ENCODE assay signal across 15 cellular contexts in the genomic region with DNA sequence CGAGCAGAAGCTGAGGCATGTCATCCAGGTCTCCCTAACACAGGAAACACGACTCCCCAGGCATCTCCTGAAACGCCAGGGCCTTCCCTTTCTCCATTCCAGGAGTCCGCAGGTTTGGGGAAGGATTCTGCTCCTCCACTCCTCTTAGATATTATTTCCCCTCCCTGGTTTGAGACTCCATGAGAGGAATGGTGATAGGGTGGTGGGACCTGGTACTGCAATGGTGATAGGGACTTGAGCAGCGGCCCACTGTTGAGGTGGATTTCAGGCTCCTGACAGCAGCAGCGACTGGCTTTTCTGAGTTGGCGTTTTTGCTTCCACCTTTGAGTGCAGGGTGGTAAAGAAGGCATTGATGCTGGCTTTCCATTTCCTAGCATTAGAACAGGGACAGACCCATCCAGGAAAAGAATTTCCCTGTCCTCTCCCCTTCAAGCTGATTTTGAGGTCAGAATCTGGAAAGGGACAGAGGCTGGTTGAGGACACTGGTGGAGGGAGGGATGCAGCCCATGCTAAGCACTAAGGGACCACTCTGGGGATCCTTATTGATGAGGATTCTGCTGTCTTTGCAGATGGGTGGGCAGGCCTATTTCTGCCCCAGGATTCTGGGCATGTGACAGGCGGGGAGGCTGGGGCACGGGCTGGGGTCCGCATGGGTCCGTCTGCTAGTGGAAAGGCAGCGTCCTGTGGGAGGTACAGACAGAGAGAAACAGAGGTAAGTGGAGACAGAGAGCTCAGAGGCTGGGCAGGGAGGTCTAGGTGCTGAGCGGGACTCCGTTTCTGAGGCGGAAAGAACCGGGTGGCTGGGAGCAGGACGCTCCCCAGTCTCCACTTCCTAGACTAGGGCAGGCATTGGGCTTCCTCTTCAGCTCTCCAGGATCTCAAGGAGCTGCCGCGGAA. TPM values are rescaled to one million over a fixed set of nuclear protein-coding genes. Genes with fewer than 3 reads are reported as not detected.
A peak's percentile ranks its signal among the peaks of the same experiment; 100 is the strongest.
DNase-seq lines count a peak whose midpoint lies in the region; ATAC-seq and TF ChIP-seq lines count a peak whose summit lies in the region.
"Had no signal": no experiment of that assay in that cellular context is flagged by ENCODE, and none has a peak within 500 bp of the region (broad histone marks: within the 10 kb centered on the region; RNA-seq: fewer than 3 reads in every experiment).

No MANE protein-coding gene starts in this region.

- DNase-seq in CD8-positive, alpha-beta T cell, result no peak
- DNase-seq in HFFc6, result no peak
- no peak for DNase-seq in effector memory CD8-positive, alpha-beta T cell
- DNase-seq in stimulated activated CD8-positive, alpha-beta memory T cell treated with anti-CD3 and anti-CD28 coated beads, Interleukin-4, amount 100 ng/mL, for 48 hours, result no peak
- DNase-seq in iPS-NIHi11 (ENCODE audit: low spot score), result no peak
- no peak for DNase-seq in NCI-H1092 treated with DMSO at 0.1 percent for 48 hours (lab: John Stamatoyannopoulos, UW)
- DNase-seq: activated CD8-positive, alpha-beta memory T cell treated with anti-CD3 and anti-CD28 coated beads, Interleukin-2, amount 50 U/mL, for 4 hours; amygdala; NCI-H1092; NCI-H510A; stimulated activated CD4-positive, alpha-beta T cell treated with anti-CD3 and anti-CD28 coated beads, Interleukin-4, amount 100 ng/mL, for 24 hours had no signal

- peaks cover 28% of the 10 kb centered on the region for H3K4me1 Mint-ChIP-seq in CD8-positive, alpha-beta T cell (ENCODE audit: low read depth)
- H3K4me1 Mint-ChIP-seq in HFFc6 (ENCODE audit: low read depth) (peaks cover 13% of the 10 kb centered on the region), nephron (peaks cover 16% of the 10 kb centered on the region)
- peaks cover 11 to 12% of the 10 kb centered on the region in 2 donors for H3K4me1 Mint-ChIP-seq in effector memory CD8-positive, alpha-beta T cell (ENCODE audit: low read depth in 2 of 2)

- ATAC-seq in CD8-positive, alpha-beta T cell, result no peak
- ATAC-seq in effector memory CD8-positive, alpha-beta T cell (replicated peaks), result no peak
- ATAC-seq in HG03159 (IDR thresholded peaks at IDR 0.05; ENCODE audit: unreplicated experiment), result no peak

- H3K27ac Mint-ChIP-seq in CD8-positive, alpha-beta T cell, result no peak overlapping the region
- H3K27ac Mint-ChIP-seq in HFFc6 (no peak overlapping the region), nephron (no peak overlapping the region)
- no peak overlapping the region for H3K27ac Mint-ChIP-seq in effector memory CD8-positive, alpha-beta T cell

- peaks cover 15% of the 10 kb centered on the region for H3K4me1 ChIP-seq in CD8-positive, alpha-beta T cell (ENCODE audit: insufficient read depth, low read length)
- H3K4me1 ChIP-seq: psoas muscle had no signal

- H3K36me3 Mint-ChIP-seq in CD8-positive, alpha-beta T cell, result no peaks in the 10 kb centered on the region
- H3K36me3 Mint-ChIP-seq in HFFc6 (ENCODE audit: low read depth), result peaks cover 5% of the 10 kb centered on the region; the same call in 1 of the 2 replicates
- peaks cover 5% of the 10 kb centered on the region for H3K36me3 Mint-ChIP-seq in effector memory CD8-positive, alpha-beta T cell (ENCODE audit: insufficient read depth)
- H3K36me3 Mint-ChIP-seq in nephron (ENCODE audit: low read depth), result no peaks in the 10 kb centered on the region

- H3K27me3 ChIP-seq in CD8-positive, alpha-beta T cell (ENCODE audit: insufficient read depth, low read length), result peaks cover 29% of the 10 kb centered on the region

- POLR2A ChIA-PET in CD8-positive, alpha-beta T cell (lab: Charles Lee), result no interaction called here

- no peaks in the 10 kb centered on the region for H3K9me3 ChIP-seq in CD8-positive, alpha-beta T cell (ENCODE audit: low read length)
- H3K9me3 ChIP-seq: psoas muscle had no signal

- peak overlapping the region; percentile 71 for H3K4me3 Mint-ChIP-seq in CD8-positive, alpha-beta T cell
- H3K4me3 Mint-ChIP-seq in HFFc6 (no peak overlapping the region; the same call in 1 of the 2 replicates), nephron (peak overlapping the region; percentile 26 to 69 (median 65))
- H3K4me3 Mint-ChIP-seq in effector memory CD8-positive, alpha-beta T cell, result peak overlapping the region; percentile 49 to 60

- H3K36me3 ChIP-seq in CD8-positive, alpha-beta T cell (ENCODE audit: insufficient read depth, low read length), result no peaks in the 10 kb centered on the region

- no peak overlapping the region for H3K27ac ChIP-seq in CD8-positive, alpha-beta T cell (ENCODE audit: low read depth, low read length)
- H3K27ac ChIP-seq: psoas muscle had no signal

- no peak overlapping the region for H3K4me3 ChIP-seq in CD8-positive, alpha-beta T cell (ENCODE audit: low read depth, low read length)

- no peaks in the 10 kb centered on the region for H3K9me3 Mint-ChIP-seq in CD8-positive, alpha-beta T cell
- no peaks in the 10 kb centered on the region for H3K9me3 Mint-ChIP-seq in HFFc6
- H3K9me3 Mint-ChIP-seq in effector memory CD8-positive, alpha-beta T cell, result no peaks in the 10 kb centered on the region
- H3K9me3 Mint-ChIP-seq in nephron, result no peaks in the 10 kb centered on the region

- CTCF ChIA-PET in CD8-positive, alpha-beta T cell (lab: Charles Lee), result no interaction called here

- intact Hi-C loops in CD8-positive, alpha-beta T cell (cut with DNase I, micrococcal nuclease), result no loop called here

- H3K27me3 Mint-ChIP-seq in CD8-positive, alpha-beta T cell (ENCODE audit: low read depth), result peaks cover 52% of the 10 kb centered on the region
- H3K27me3 Mint-ChIP-seq in HFFc6 (ENCODE audit: insufficient read depth) (peaks cover 71% of the 10 kb centered on the region), nephron (ENCODE audit: low read depth) (peaks cover 98% of the 10 kb centered on the region)
- H3K27me3 Mint-ChIP-seq in effector memory CD8-positive, alpha-beta T cell, result peaks cover 58 to 87% of the 10 kb centered on the region in 2 donors

- TF ChIP-seq CTCF in CD8-positive, alpha-beta T cell (IDR thresholded peaks at IDR 0.05), result no peak
- peak; percentile 27; the same call in 1 of the 2 replicates for TF ChIP-seq CTCF in HFFc6 (IDR thresholded peaks at IDR 0.05)
- TF ChIP-seq CTCF in nephron (IDR thresholded peaks at IDR 0.05; ENCODE audit: unreplicated experiment in 3 of 3), result no peak

RNA-seq across cellular contexts. Expression of gene TBX4, which starts 1.3 kb away (rescaled TPM):
- not detected for total RNA-seq in CD8-positive, alpha-beta T cell
- under 1 TPM in 3 of 6 experiments, not detected in 3; 0.11 to 0.26 (median 0.18) TPM for total RNA-seq in HFFc6 (2021; fragmentation: NEBNext Ultra II Directional; extraction: Animal tissue kit (Norgen Biotek cat#: 25700))
- total RNA-seq: lung microvascular endothelial cell had no signal

RNA-seq across cellular contexts. Expression of gene TBX2, which starts 51.2 kb away (rescaled TPM):
- total RNA-seq in CD8-positive, alpha-beta T cell, result not detected
- total RNA-seq in HFFc6 (2021; fragmentation: NEBNext Ultra II Directional; extraction: Animal tissue kit (Norgen Biotek cat#: 25700)), result 10 to 100 TPM; 42.3 to 71.4 (median 67.3) TPM

Comparison
In these comparisons a context has a peak if more than half of its experiments do, and no peak if none do; other contexts are left out.
1. RNA of gene TBX2, which starts 51.2 kb away (total RNA-seq): 42.3 to 71.4 TPM in HFFc6; not detected in CD8-positive, alpha-beta T cell; every median in the first group is over 10 times any median in the second.